Comparison of ENCODE assay signal across 20 cellular contexts in genomic region chr7:90825779-90826178, GRCh38.
DNase-seq lines count a peak whose midpoint lies in the region; ATAC-seq and TF ChIP-seq lines count a peak whose summit lies in the region.
"Had no signal": no experiment of that assay in that cellular context is flagged by ENCODE, and none has a peak within 500 bp of the region (broad histone marks: within the 10 kb centered on the region; RNA-seq: fewer than 3 reads in every experiment).

No MANE protein-coding gene starts in this region.

- H3K27ac Mint-ChIP-seq in HFFc6, result peak overlapping the region; percentile 93
- H3K27ac Mint-ChIP-seq: activated naive CD8-positive, alpha-beta T cell treated with anti-CD3 and anti-CD28 coated beads for 36 hours; neural progenitor cell had no signal

- H3K4me3 Mint-ChIP-seq in HFFc6, result no peak overlapping the region; the same call in 1 of the 2 replicates
- H3K4me3 Mint-ChIP-seq: activated naive CD8-positive, alpha-beta T cell treated with anti-CD3 and anti-CD28 coated beads for 36 hours; activated T-cell treated with anti-CD3 and anti-CD28 coated beads, Interleukin-2, amount 50 U/mL, for 4 hours; neural progenitor cell had no signal

- H3K4me3 ChIP-seq in cardiac fibroblast (replicated peaks in 1 of 2; ENCODE audit: low read depth in 2 of 2, low read length in 2 of 2), result no peak overlapping the region
- H3K4me3 ChIP-seq: heart right ventricle, neural progenitor cell, testis had no signal

- peak; percentile 63 for DNase-seq in AG08395 (ENCODE audit: low spot score)
- peak; percentile 66 for DNase-seq in HFFc6
- DNase-seq in cardiac fibroblast (ENCODE audit: low read depth in 2 of 2), result peak; percentile 83 to 89
- DNase-seq in iris pigment epithelial cell (ENCODE audit: low read depth), result peak; percentile 83
- no peak for DNase-seq in NCI-H1105 treated with DMSO at 0.1 percent for 48 hours (lab: John Stamatoyannopoulos, UW)
- DNase-seq in cerebellar nuclear complex (lab: John Stamatoyannopoulos, UW), result no peak
- no peak for DNase-seq in SIG-M5 (lab: John Stamatoyannopoulos, UW)
- DNase-seq: activated CD4-positive, alpha-beta T cell treated with anti-CD3 and anti-CD28 coated beads, Interleukin-2, amount 50 U/mL, for 4 hours; activated naive CD8-positive, alpha-beta T cell treated with anti-CD3 and anti-CD28 coated beads for 36 hours; activated T-cell treated with anti-CD3 and anti-CD28 coated beads, Interleukin-2, amount 50 U/mL, for 4 hours; central memory CD4-positive, alpha-beta T cell; heart right ventricle; midbrain; NCI-H2107; NCI-H526 treated with DMSO at 0.1 percent for 48 hours; stimulated activated CD4-positive, alpha-beta T cell treated with anti-CD3 and anti-CD28 coated beads, Interleukin-4, amount 100 ng/mL, for 24 hours; stimulated activated CD8-positive, alpha-beta memory T cell treated with anti-CD3 and anti-CD28 coated beads, Interleukin-4, amount 100 ng/mL, for 48 hours; testis had no signal

- peaks cover 21% of the 10 kb centered on the region for H3K9me3 Mint-ChIP-seq in HFFc6
- H3K9me3 Mint-ChIP-seq: activated naive CD8-positive, alpha-beta T cell treated with anti-CD3 and anti-CD28 coated beads for 36 hours had no signal

- H3K36me3 Mint-ChIP-seq in HFFc6 (ENCODE audit: low read depth), result peaks cover 35% of the 10 kb centered on the region
- H3K36me3 Mint-ChIP-seq: activated naive CD8-positive, alpha-beta T cell treated with anti-CD3 and anti-CD28 coated beads for 36 hours had no signal

- TF ChIP-seq CTCF in HFFc6 (IDR thresholded peaks at IDR 0.05), result no peak
- TF ChIP-seq CTCF in cardiac fibroblast (IDR thresholded peaks at IDR 0.05; ENCODE audit: low read depth, low read length), result no peak

- ATAC-seq in GM21528 (IDR thresholded peaks at IDR 0.05; ENCODE audit: low FRiP score, unreplicated experiment), result no peak
- ATAC-seq: activated T-cell treated with anti-CD3 and anti-CD28 coated beads, Interleukin-2, amount 50 U/mL, for 4 hours had no signal

- peaks cover 2% of the 10 kb centered on the region for H3K27me3 Mint-ChIP-seq in HFFc6 (ENCODE audit: insufficient read depth)
- H3K27me3 Mint-ChIP-seq: activated naive CD8-positive, alpha-beta T cell treated with anti-CD3 and anti-CD28 coated beads for 36 hours had no signal

- peaks cover 53% of the 10 kb centered on the region for H3K4me1 Mint-ChIP-seq in HFFc6 (ENCODE audit: low read depth)
- H3K4me1 Mint-ChIP-seq: activated naive CD8-positive, alpha-beta T cell treated with anti-CD3 and anti-CD28 coated beads for 36 hours; neural progenitor cell had no signal

Comparison
In these comparisons a context has a peak if more than half of its experiments do, and no peak if none do; other contexts are left out.
1. DNase-seq: peak in AG08395 (single experiment), HFFc6 (single experiment), cardiac fibroblast (2 of 2) and iris pigment epithelial cell (single experiment); none in NCI-H1105 treated with DMSO at 0.1 percent for 48 hours (single experiment), cerebellar nuclear complex (0 of 2) and SIG-M5 (single experiment).